ENCODE assay signal across 2 cellular contexts in genomic region chr1:176989023-176989422, GRCh38.
TF ChIP-seq lines count a peak whose summit lies in the region.

No MANE protein-coding gene starts in this region.

TF ChIP-seq in SK-N-SH treated with all-trans-retinoic acid at 6 μM for 48 hours, 23 proteins besides CTCF, POLR2A, EP300 and RAD21 (continued from another document):
- TF ChIP-seq TOX (CRISPR knock-in tag; IDR thresholded peaks at IDR 0.05; ENCODE audit: borderline replicate concordance) (no peak), ZFP30 (CRISPR knock-in tag; IDR thresholded peaks at IDR 0.05) (no peak), BACH2 (CRISPR knock-in tag; IDR thresholded peaks at IDR 0.05; ENCODE audit: borderline replicate concordance) (no peak)

TF ChIP-seq in SK-N-SH, 30 proteins besides CTCF, POLR2A, EP300 and RAD21 (continued from another document):
- no peak for TF ChIP-seq USF2 (IDR thresholded peaks at IDR 0.05; ENCODE audit: borderline replicate concordance, low read depth, low read length)
- TF ChIP-seq FOSL2 (IDR thresholded peaks at IDR 0.05; ENCODE audit: borderline replicate concordance, low read depth), result no peak
- TF ChIP-seq YY1 (IDR thresholded peaks at IDR 0.05; ENCODE audit: low read depth), result no peak
- TF ChIP-seq TAF1 (IDR thresholded peaks at IDR 0.05; ENCODE audit: borderline replicate concordance, low read depth, low read length), result no peak
- TF ChIP-seq RCOR1 (IDR thresholded peaks at IDR 0.05; ENCODE audit: low read length), result no peak
- no peak for TF ChIP-seq USF1 (IDR thresholded peaks at IDR 0.05; ENCODE audit: borderline replicate concordance, low read depth)
- TF ChIP-seq, protein P1, sequence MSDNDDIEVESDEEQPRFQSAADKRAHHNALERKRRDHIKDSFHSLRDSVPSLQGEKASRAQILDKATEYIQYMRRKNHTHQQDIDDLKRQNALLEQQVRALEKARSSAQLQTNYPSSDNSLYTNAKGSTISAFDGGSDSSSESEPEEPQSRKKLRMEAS (IDR thresholded peaks at IDR 0.05; ENCODE audit: low read depth), result no peak
- no peak for TF ChIP-seq POLR2AphosphoS5 (IDR thresholded peaks at IDR 0.05; ENCODE audit: low read depth, low read length)
